Comparison of ENCODE assay signal across 8 cellular contexts in the genomic region with DNA sequence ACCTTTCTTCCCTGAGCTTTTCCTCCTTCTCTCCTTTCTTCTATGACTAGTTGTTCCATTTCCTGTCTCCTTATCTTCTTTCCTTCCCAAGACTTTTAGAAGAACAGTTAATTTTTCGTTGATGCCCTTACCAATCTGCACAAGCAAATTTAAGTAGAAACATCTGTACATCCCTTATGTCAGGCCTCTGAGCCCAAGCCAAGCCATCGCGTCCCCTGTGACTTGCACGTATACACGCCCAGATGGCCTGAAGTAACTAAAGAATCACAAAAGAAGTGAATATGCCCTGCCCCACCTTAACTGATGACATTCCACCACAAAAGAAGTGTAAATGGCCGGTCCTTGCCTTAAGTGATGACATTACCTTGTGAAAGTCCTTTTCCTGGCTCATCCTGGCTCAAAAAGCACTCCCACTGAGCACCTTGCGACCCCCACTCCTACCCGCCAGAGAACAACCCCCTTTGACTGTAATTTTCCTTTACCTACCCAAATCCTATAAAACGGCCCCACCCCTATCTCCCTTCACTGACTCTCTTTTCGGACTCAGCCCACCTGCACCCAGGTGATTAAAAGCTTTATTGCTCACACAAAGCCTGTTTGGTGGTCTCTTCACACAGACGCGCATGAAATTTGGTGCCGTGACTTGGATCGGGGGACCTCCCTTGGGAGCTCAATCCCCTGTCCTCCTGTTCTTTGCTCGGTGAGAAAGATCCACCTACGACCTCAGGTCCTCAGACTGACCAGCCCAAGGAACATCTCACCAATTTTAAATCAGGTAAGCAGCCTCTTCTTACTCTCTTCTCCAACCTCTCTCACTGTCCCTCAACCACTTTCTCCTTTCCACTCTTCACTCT. TPM values are rescaled to one million over a fixed set of nuclear protein-coding genes. Genes with fewer than 3 reads are reported as not detected.
DNase-seq lines count a peak whose midpoint lies in the region; FAIRE-seq and TF ChIP-seq lines count a peak whose summit lies in the region.
"Not testable (repeated sequence)": the region's sequence is repeated elsewhere in the genome, so short reads cannot be mapped to it uniquely, and the experiment has no call there.
"Had no signal": no experiment of that assay in that cellular context is flagged by ENCODE, and none has a peak within 500 bp of the region (broad histone marks: within the 10 kb centered on the region; RNA-seq: fewer than 3 reads in every experiment).

No MANE protein-coding gene starts in this region.

- peak in 1 of 2 experiments; percentile 60; a peak in 2 of 3 replicates for TF ChIP-seq POLR2A in H1 (IDR thresholded peaks at IDR 0.05; ENCODE audit: control extremely low read depth in 1 of 2, low read depth in 2 of 2, low read length in 2 of 2)

- H3K27ac Mint-ChIP-seq in nephron, result not testable (repeated sequence)
- peak overlapping the region; percentile 7 for H3K27ac Mint-ChIP-seq in type B pancreatic cell

- peak overlapping the region; percentile 93 for H3K9ac ChIP-seq in HUES64 (ENCODE audit: low read depth, low read length)
- peak overlapping the region in 2 of 4 experiments; percentile 41 to 69; a peak in 4 of 7 replicates for H3K9ac ChIP-seq in H1 (replicated peaks in 1 of 4; ENCODE audit: extremely low read depth in 1 of 4, low read depth in 3 of 4, low read length in 3 of 4)
- H3K9ac ChIP-seq in iPS-18a (ENCODE audit: low read length), result peak overlapping the region; percentile 61

- not testable (repeated sequence) for H4K8ac ChIP-seq in H1 (ENCODE audit: extremely low read depth, insufficient read depth, low read length)

- H4K91ac ChIP-seq in H1 (replicated peaks; ENCODE audit: insufficient read length, low read length), result peak overlapping the region; percentile 71

- H3K79me2 ChIP-seq in H1 (ENCODE audit: control insufficient read depth in 1 of 2, insufficient read depth in 2 of 2, low read length in 2 of 2), result peaks cover 0 to 61% of the 10 kb centered on the region in 2 experiments; a peak in 3 of 4 replicates
- H3K79me2 ChIP-seq in hepatocyte, result not testable (repeated sequence)

- H3K4me2 ChIP-seq in H1 (ENCODE audit: insufficient read depth in 1 of 2, low read depth in 2 of 2, low read length in 2 of 2), result peak overlapping the region; percentile 20 to 72; a peak in 2 of 4 replicates
- peak overlapping the region; percentile 54 for H3K4me2 ChIP-seq in hepatocyte

- not testable (repeated sequence) for TF ChIP-seq CTCF in H1 (IDR thresholded peaks at IDR 0.05; ENCODE audit: control extremely low read depth in 1 of 3, insufficient read depth in 1 of 3, low read depth in 1 of 3, low read length in 3 of 3); hepatocyte (IDR thresholded peaks at IDR 0.05; ENCODE audit: poor library complexity); nephron (IDR thresholded peaks at IDR 0.05; ENCODE audit: unreplicated experiment in 3 of 3); type B pancreatic cell (conservative IDR thresholded peaks at IDR 0.05)

- H2BK15ac ChIP-seq in H1 (ENCODE audit: low read length), result not testable (repeated sequence)

- H3K9me2 ChIP-seq in hepatocyte (replicated peaks; ENCODE audit: insufficient read depth), result not testable (repeated sequence)

- DNase-seq in H7; H1 (ENCODE audit: low read depth in 1 of 2, low spot score in 2 of 2); hepatocyte (ENCODE audit: low spot score); type B pancreatic cell (ENCODE audit: extremely low spot score, unreplicated experiment): not testable (repeated sequence)

- H3K4me3 ChIP-seq in H7 (ENCODE audit: insufficient read depth, low read depth, low read length) (peak overlapping the region; percentile 62), HUES64 (ENCODE audit: low read length) (peak overlapping the region; percentile 65), H1 (ENCODE audit: extremely low read depth in 1 of 4, insufficient read depth in 2 of 4, low read depth in 3 of 4, low read length in 4 of 4) (peak overlapping the region; percentile 40 to 76 (median 68)), iPS-18a (ENCODE audit: low read length) (peak overlapping the region; percentile 58)
- not testable (repeated sequence) for H3K4me3 ChIP-seq in hepatocyte

- H2BK20ac ChIP-seq in H1 (ENCODE audit: low read length), result not testable (repeated sequence)

- H3K4ac ChIP-seq in H1 (replicated peaks; ENCODE audit: insufficient read length, low read depth, low read length), result not testable (repeated sequence)

- not testable (repeated sequence) for H3K4me1 Mint-ChIP-seq in nephron; type B pancreatic cell (ENCODE audit: unreplicated experiment)

- peak overlapping the region; percentile 96 for H3K27ac ChIP-seq in HUES64 (ENCODE audit: low read depth, low read length)
- H3K27ac ChIP-seq in H1 (ENCODE audit: low read depth, low read length), result peak overlapping the region; percentile 83
- not testable (repeated sequence) for H3K27ac ChIP-seq in hepatocyte
- H3K27ac ChIP-seq in iPS-18a (ENCODE audit: low read length), result peak overlapping the region; percentile 32

- peak overlapping the region; percentile 63 for H2BK120ac ChIP-seq in H1 (replicated peaks; ENCODE audit: low read depth, low read length)

- peak overlapping the region; percentile 50 for H3K56ac ChIP-seq in H1 (replicated peaks; ENCODE audit: insufficient read length, low read depth, low read length)

- peaks cover 43% of the 10 kb centered on the region for H3K4me1 ChIP-seq in HUES64 (ENCODE audit: insufficient read depth, low read length)
- H3K4me1 ChIP-seq in H1 (replicated peaks in 1 of 4; ENCODE audit: control insufficient read depth in 3 of 4, insufficient read depth in 4 of 4, low read length in 3 of 4), result peaks cover 14 to 30% (median 25%) of the 10 kb centered on the region in 4 experiments
- H3K4me1 ChIP-seq in hepatocyte (ENCODE audit: insufficient read depth), result not testable (repeated sequence)
- H3K4me1 ChIP-seq in iPS-18a (ENCODE audit: control insufficient read depth, low read depth, low read length), result peaks cover 43% of the 10 kb centered on the region

- TF ChIP-seq EP300 in H1 (IDR thresholded peaks at IDR 0.05; ENCODE audit: borderline replicate concordance in 1 of 2, low read depth in 2 of 2, low read length in 2 of 2), result not testable (repeated sequence)

- peak overlapping the region; percentile 52; the same call in 1 of the 2 replicates for H3K18ac ChIP-seq in H1 (ENCODE audit: extremely low read depth, low read length)

- peak overlapping the region; percentile 83 for H3K14ac ChIP-seq in H1 (ENCODE audit: insufficient read length)

- H2BK12ac ChIP-seq in H1 (ENCODE audit: low read depth, low read length), result not testable (repeated sequence)

- H3K9me3 Mint-ChIP-seq in nephron, type B pancreatic cell: not testable (repeated sequence)

- not testable (repeated sequence) for H2AFZ ChIP-seq in H1 (ENCODE audit: low read length); hepatocyte

- not testable (repeated sequence) for H4K20me1 ChIP-seq in H1 (replicated peaks in 1 of 2; ENCODE audit: control insufficient read depth in 1 of 2, insufficient read depth in 2 of 2, low read length in 2 of 2); hepatocyte (ENCODE audit: insufficient read depth, poor library complexity, severe bottlenecking)

- not testable (repeated sequence) for H3K23me2 ChIP-seq in H1 (ENCODE audit: low read depth, low read length)

- peaks cover 30% of the 10 kb centered on the region for H3K27me3 Mint-ChIP-seq in nephron (ENCODE audit: low read depth)
- H3K27me3 Mint-ChIP-seq in type B pancreatic cell, result peaks cover 34% of the 10 kb centered on the region

- H2BK5ac ChIP-seq in H1 (ENCODE audit: low read depth, low read length), result peak overlapping the region; percentile 91; the same call in 1 of the 2 replicates

- H2AK5ac ChIP-seq in H1 (ENCODE audit: low read depth, low read length), result not testable (repeated sequence)

- H3K4me3 Mint-ChIP-seq in nephron, result peak overlapping the region; percentile 10 to 50 (median 14)
- H3K4me3 Mint-ChIP-seq in type B pancreatic cell, result not testable (repeated sequence)

- TF ChIP-seq RAD21 in H1 (IDR thresholded peaks at IDR 0.05 in 1 of 2, conservative IDR thresholded peaks at IDR 0.05 in 1 of 2; ENCODE audit: low read depth in 2 of 2, low read length in 2 of 2), result not testable (repeated sequence)

- not testable (repeated sequence) for H3K36me3 Mint-ChIP-seq in nephron (ENCODE audit: low read depth); type B pancreatic cell

- H3K79me1 ChIP-seq in H1 (ENCODE audit: low read depth, low read length), result not testable (repeated sequence)

- peak overlapping the region; percentile 100 for H4K5ac ChIP-seq in H1 (ENCODE audit: insufficient read length, low read depth, low read length)

- H3K36me3 ChIP-seq in H7 (replicated peaks; ENCODE audit: control insufficient read depth, insufficient read depth, low read length) (peaks cover 13% of the 10 kb centered on the region), H1 (ENCODE audit: control insufficient read depth in 2 of 4, insufficient read depth in 4 of 4, low read length in 3 of 4) (peaks cover 2 to 22% (median 15%) of the 10 kb centered on the region in 4 experiments; a peak in 6 of 8 replicates), iPS-18a (ENCODE audit: control insufficient read depth, low read depth, low read length) (peaks cover 11% of the 10 kb centered on the region)
- H3K36me3 ChIP-seq in HUES64 (ENCODE audit: insufficient read depth, low read length); hepatocyte (replicated peaks; ENCODE audit: insufficient read depth, low read depth): not testable (repeated sequence)

- WGBS in HUES64, result 4% methylated on average over 14 of the region's 16 CpGs
- 1% methylated on average over 14 of the region's 16 CpGs; no CpG with 5 or more reads in 1 of the 2 experiments for WGBS in H1 (ENCODE audit: extremely low coverage in 1 of 2, insufficient coverage in 1 of 2, insufficient read length in 1 of 2, insufficient replicate concordance in 2 of 2, low coverage in 1 of 2, low lambda C conversion rate in 2 of 2, missing lambda C conversion rate in 1 of 2), 2 experiments
- WGBS in hepatocyte (ENCODE audit: low lambda C conversion rate, missing lambda C conversion rate), result 40% methylated on average over 16 of the region's 16 CpGs

- CTCF ChIA-PET in H1 (lab: Charles Lee; ENCODE audit: partially characterized antibody), result interaction anchor here (1.1 to 1.5 kb wide), 3 partner anchors 17 to 52 kb away, joined by 3 to 5 read pairs (median 3); no protein-coding TSS in a partner anchor

- not testable (repeated sequence) for H3K27me3 ChIP-seq in H7 (ENCODE audit: control insufficient read depth, insufficient read depth, low read length); HUES64 (ENCODE audit: insufficient read depth, low read length); H1 (replicated peaks in 1 of 4; ENCODE audit: control insufficient read depth in 3 of 4, extremely low read depth in 1 of 4, insufficient read depth in 3 of 4, low read length in 3 of 4); iPS-18a (ENCODE audit: control insufficient read depth, insufficient read depth, low read length)
- H3K27me3 ChIP-seq in hepatocyte, result peaks cover 14% of the 10 kb centered on the region

- POLR2A ChIA-PET in H1 (lab: Charles Lee; ENCODE audit: partially characterized antibody), result interaction anchor here (0.7 to 3.9 kb wide), 26 partner anchors 10 to 242 kb away, joined by 3 to 143 read pairs (median 8); no protein-coding TSS in a partner anchor

- not testable (repeated sequence) for FAIRE-seq in H1 (lab: Jason Lieb, UNC)

- not testable (repeated sequence) for H3K9me3 ChIP-seq in HUES64 (ENCODE audit: insufficient read depth, low read depth, low read length); H1 (ENCODE audit: insufficient read depth in 2 of 2, low read depth in 1 of 2, low read length in 1 of 2); hepatocyte (ENCODE audit: low read depth); iPS-18a (ENCODE audit: control insufficient read depth, low read depth, low read length)

- H3K23ac ChIP-seq in H1 (ENCODE audit: insufficient read length), result not testable (repeated sequence)

RNA-seq across cellular contexts. Expression of gene SPP1, which starts 53.7 kb away (rescaled TPM):
- 88.2 and 98.0 TPM in 2 replicates for total RNA-seq in H7 (2014; rRNA removed; shearing (Covaris generic))
- polyA plus RNA-seq in HUES64 (2013, experiment 1 of 2), result 36.8 TPM
- polyA plus RNA-seq in HUES64 (2013, experiment 2 of 2), result 34.9 TPM
- total RNA-seq in H1 (2021; fragmentation: NEBNext Ultra II Directional; extraction: Animal tissue kit (Norgen Biotek cat#: 25700)), result 22.3 and 26.5 TPM in 2 replicates
- polyA plus RNA-seq in H1 (2011; rRNA removed) (10.1 and 13.7 TPM in 2 replicates), hepatocyte (244 and 466 TPM in 2 replicates)
- polyA plus RNA-seq in H1 (2011; cell fraction: cytosol; rRNA removed), result 13.1 TPM
- 18.0 TPM for polyA plus RNA-seq in H1 (2011; cell fraction: nucleus; rRNA removed)
- polyA plus RNA-seq in H1 (2012, experiment 1 of 2), result 10.5 to 20.8 TPM (median 13.8 TPM) in 4 replicates
- 1.6 TPM for polyA plus RNA-seq in H1 (2012, experiment 2 of 2)
- 85.8 TPM for polyA plus RNA-seq in H1 (2013, experiment 1 of 2)
- 106 TPM for polyA plus RNA-seq in H1 (2013, experiment 2 of 2)
- polyA minus RNA-seq in H1 (2011; rRNA and poly(A)+ RNA removed), result 19.6 and 21.0 TPM in 2 replicates
- polyA minus RNA-seq in H1 (2011; cell fraction: cytosol; rRNA and poly(A)+ RNA removed), result 5.9 TPM
- 7.3 TPM for polyA minus RNA-seq in H1 (2011; cell fraction: nucleus; rRNA and poly(A)+ RNA removed)
- total RNA-seq in hepatocyte (175 and 225 TPM in 2 replicates), type B pancreatic cell (ENCODE audit: low replicate concordance) (375 and 445 TPM in 2 replicates)
- polyA plus RNA-seq: CD4-positive, alpha-beta memory T cell had no signal
